Comparison of ENCODE assay signal across 13 cellular contexts in the genomic region with DNA sequence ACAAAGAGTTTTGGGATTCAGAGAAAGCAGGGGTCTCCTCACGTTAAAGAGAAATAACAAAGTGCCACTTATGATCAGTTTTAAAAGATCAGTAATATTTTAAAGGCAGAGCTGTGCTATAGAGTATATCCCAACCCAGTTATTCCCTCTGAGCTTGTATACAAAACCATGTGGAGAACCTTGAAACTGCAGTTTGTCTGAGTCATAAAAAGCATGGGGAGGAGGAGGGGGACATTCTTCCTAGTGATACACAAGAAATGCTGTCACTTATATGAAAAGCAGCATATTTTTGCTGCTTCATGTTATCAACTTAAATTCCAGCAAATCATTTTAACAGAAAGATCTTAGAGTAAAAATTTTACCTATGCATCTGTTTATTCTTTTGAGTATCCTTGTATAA.
A peak's percentile ranks its signal among the peaks of the same experiment; 100 is the strongest.
DNase-seq lines count a peak whose midpoint lies in the region; ATAC-seq, FAIRE-seq and TF ChIP-seq lines count a peak whose summit lies in the region.
"Had no signal": no experiment of that assay in that cellular context is flagged by ENCODE, and none has a peak within 500 bp of the region (broad histone marks: within the 10 kb centered on the region; RNA-seq: fewer than 3 reads in every experiment).

No MANE protein-coding gene starts in this region.

- H3K9me3 Mint-ChIP-seq in HFFc6 (no peaks in the 10 kb centered on the region), astrocyte (ENCODE audit: unreplicated experiment) (no peaks in the 10 kb centered on the region)
- no peaks in the 10 kb centered on the region for H3K9me3 Mint-ChIP-seq in activated T-cell treated with anti-CD3 and anti-CD28 coated beads, Interleukin-2, amount 50 U/mL, for 24 hours

- H3K27ac Mint-ChIP-seq in HFFc6 (no peak overlapping the region), astrocyte (ENCODE audit: unreplicated experiment) (no peak overlapping the region)
- no peak overlapping the region for H3K27ac Mint-ChIP-seq in activated T-cell treated with anti-CD3 and anti-CD28 coated beads, Interleukin-2, amount 50 U/mL, for 24 hours
- H3K27ac Mint-ChIP-seq: immature natural killer cell had no signal

- TF ChIP-seq POLR2A in GM18505 (IDR thresholded peaks at IDR 0.05; ENCODE audit: borderline replicate concordance, extremely low read depth, insufficient read depth, insufficient read length) = no peak

- H3K27me3 Mint-ChIP-seq in HFFc6 (ENCODE audit: insufficient read depth) = no peaks in the 10 kb centered on the region
- H3K27me3 Mint-ChIP-seq in astrocyte (ENCODE audit: low read depth, unreplicated experiment) = no peaks in the 10 kb centered on the region
- H3K27me3 Mint-ChIP-seq in activated T-cell treated with anti-CD3 and anti-CD28 coated beads, Interleukin-2, amount 50 U/mL, for 24 hours = no peaks in the 10 kb centered on the region
- H3K27me3 Mint-ChIP-seq: naive B cell had no signal

- H3K27me3 ChIP-seq in astrocyte (ENCODE audit: insufficient read depth, low read length) = no peaks in the 10 kb centered on the region
- H3K27me3 ChIP-seq: BLaER1 treated with 17β-estradiol and CSF1 and Interleukin-3, amounts not matched to agents 10 nM and 100 nM; upper lobe of left lung had no signal

- H3K9me3 ChIP-seq in astrocyte (ENCODE audit: insufficient read depth, low read depth, low read length) (no peaks in the 10 kb centered on the region), kidney (ENCODE audit: control insufficient read depth in 1 of 2, low read length in 2 of 2) (no peaks in the 10 kb centered on the region)
- H3K9me3 ChIP-seq: BLaER1 treated with 17β-estradiol and CSF1 and Interleukin-3, amounts not matched to agents 10 nM and 100 nM; upper lobe of left lung had no signal

- H3K4me2 ChIP-seq in astrocyte (ENCODE audit: low read length) = no peak overlapping the region
- H3K4me2 ChIP-seq: BLaER1 treated with 17β-estradiol and CSF1 and Interleukin-3, amounts not matched to agents 10 nM and 100 nM; KMS-11 had no signal

- ATAC-seq in GM18505 (IDR thresholded peaks at IDR 0.05; ENCODE audit: unreplicated experiment) (no peak), GM21526 (IDR thresholded peaks at IDR 0.05; ENCODE audit: low FRiP score, unreplicated experiment) (no peak)

- H4K20me1 ChIP-seq in astrocyte (ENCODE audit: insufficient read depth, low read length) = no peaks in the 10 kb centered on the region
- H4K20me1 ChIP-seq: BLaER1 treated with 17β-estradiol and CSF1 and Interleukin-3, amounts not matched to agents 10 nM and 100 nM had no signal

- H3K4me1 Mint-ChIP-seq in HFFc6 (ENCODE audit: low read depth) = peaks cover 13% of the 10 kb centered on the region
- peaks cover 8% of the 10 kb centered on the region for H3K4me1 Mint-ChIP-seq in astrocyte (ENCODE audit: low read depth, unreplicated experiment)
- H3K4me1 Mint-ChIP-seq in activated T-cell treated with anti-CD3 and anti-CD28 coated beads, Interleukin-2, amount 50 U/mL, for 24 hours (ENCODE audit: low read depth) = no peaks in the 10 kb centered on the region

- H3K27ac ChIP-seq in astrocyte (ENCODE audit: low read depth, low read length) = no peak overlapping the region
- H3K27ac ChIP-seq in kidney (ENCODE audit: low read depth in 2 of 2, low read length in 2 of 2) = no peak overlapping the region
- H3K27ac ChIP-seq: BLaER1 treated with 17β-estradiol and CSF1 and Interleukin-3, amounts not matched to agents 10 nM and 100 nM; KMS-11; upper lobe of left lung had no signal

- DNase-seq in AG08395 (ENCODE audit: low spot score) = peak; percentile 33
- peak; percentile 43 for DNase-seq in HFFc6
- peak; percentile 32 for DNase-seq in astrocyte (ENCODE audit: low read depth)
- DNase-seq in hepatic stellate cell (ENCODE audit: low spot score) = peak; percentile 17
- no peak for DNase-seq in activated T-cell treated with anti-CD3 and anti-CD28 coated beads, Interleukin-2, amount 50 U/mL, for 24 hours
- DNase-seq in kidney = no peak
- DNase-seq: immature natural killer cell, naive B cell, upper lobe of left lung had no signal

- H3K9ac ChIP-seq in astrocyte (ENCODE audit: low read length) (no peak overlapping the region), kidney (ENCODE audit: low read length in 2 of 2) (no peak overlapping the region)
- H3K9ac ChIP-seq: BLaER1 treated with 17β-estradiol and CSF1 and Interleukin-3, amounts not matched to agents 10 nM and 100 nM; KMS-11 had no signal

- no peak overlapping the region for H3K4me3 Mint-ChIP-seq in HFFc6
- H3K4me3 Mint-ChIP-seq in astrocyte (ENCODE audit: unreplicated experiment) = no peak overlapping the region
- no peak overlapping the region for H3K4me3 Mint-ChIP-seq in activated T-cell treated with anti-CD3 and anti-CD28 coated beads, Interleukin-2, amount 50 U/mL, for 24 hours
- H3K4me3 Mint-ChIP-seq: immature natural killer cell, naive B cell had no signal

- H2AFZ ChIP-seq in astrocyte (ENCODE audit: low read depth, low read length) = no peak overlapping the region

- TF ChIP-seq CTCF in HFFc6 (IDR thresholded peaks at IDR 0.05) (peak; percentile 33; the same call in 1 of the 2 replicates), astrocyte (IDR thresholded peaks at IDR 0.05; ENCODE audit: insufficient read depth, low read depth, low read length) (no peak), kidney (IDR thresholded peaks at IDR 0.05; ENCODE audit: borderline replicate concordance, extremely low read depth, insufficient read depth) (no peak)

- H3K4me1 ChIP-seq in astrocyte (ENCODE audit: insufficient read depth, low read length) (no peaks in the 10 kb centered on the region), kidney (ENCODE audit: control insufficient read depth in 1 of 2, insufficient read depth in 1 of 2, low read depth in 1 of 2, low read length in 2 of 2) (no peaks in the 10 kb centered on the region)
- H3K4me1 ChIP-seq: BLaER1 treated with 17β-estradiol and CSF1 and Interleukin-3, amounts not matched to agents 10 nM and 100 nM; upper lobe of left lung had no signal

- no peak for FAIRE-seq in astrocyte (lab: Jason Lieb, UNC)
- no peak for FAIRE-seq in kidney (lab: Jason Lieb, UNC)

- no peaks in the 10 kb centered on the region for H3K79me2 ChIP-seq in astrocyte (ENCODE audit: insufficient read depth, low read length)

- intact Hi-C loops in kidney (cut with DNase I) = no loop called here

- H3K36me3 Mint-ChIP-seq in HFFc6 (ENCODE audit: low read depth) (no peaks in the 10 kb centered on the region), astrocyte (ENCODE audit: low read depth, unreplicated experiment) (no peaks in the 10 kb centered on the region)
- H3K36me3 Mint-ChIP-seq in activated T-cell treated with anti-CD3 and anti-CD28 coated beads, Interleukin-2, amount 50 U/mL, for 24 hours (ENCODE audit: low read depth) = peaks cover 2% of the 10 kb centered on the region

- H3K36me3 ChIP-seq in astrocyte (ENCODE audit: insufficient read depth, low read length) (no peaks in the 10 kb centered on the region), kidney (ENCODE audit: control insufficient read depth in 1 of 2, insufficient read depth in 2 of 2, low read length in 2 of 2) (no peaks in the 10 kb centered on the region)
- H3K36me3 ChIP-seq: upper lobe of left lung had no signal

- H3K4me3 ChIP-seq in astrocyte (ENCODE audit: insufficient read depth, low read depth, low read length) (no peak overlapping the region), kidney (ENCODE audit: low read length in 2 of 2) (no peak overlapping the region)
- H3K4me3 ChIP-seq: BLaER1 treated with 17β-estradiol and CSF1 and Interleukin-3, amounts not matched to agents 10 nM and 100 nM; upper lobe of left lung had no signal

Comparison
In these comparisons a context has a peak if more than half of its experiments do, and no peak if none do; other contexts are left out.
1. DNase-seq: peak in AG08395 (single experiment), HFFc6 (single experiment), astrocyte (single experiment) and hepatic stellate cell (single experiment); none in activated T-cell treated with anti-CD3 and anti-CD28 coated beads, Interleukin-2, amount 50 U/mL, for 24 hours (single experiment) and kidney (single experiment).